ENCODE assay signal across 1 cellular context in the genomic region with DNA sequence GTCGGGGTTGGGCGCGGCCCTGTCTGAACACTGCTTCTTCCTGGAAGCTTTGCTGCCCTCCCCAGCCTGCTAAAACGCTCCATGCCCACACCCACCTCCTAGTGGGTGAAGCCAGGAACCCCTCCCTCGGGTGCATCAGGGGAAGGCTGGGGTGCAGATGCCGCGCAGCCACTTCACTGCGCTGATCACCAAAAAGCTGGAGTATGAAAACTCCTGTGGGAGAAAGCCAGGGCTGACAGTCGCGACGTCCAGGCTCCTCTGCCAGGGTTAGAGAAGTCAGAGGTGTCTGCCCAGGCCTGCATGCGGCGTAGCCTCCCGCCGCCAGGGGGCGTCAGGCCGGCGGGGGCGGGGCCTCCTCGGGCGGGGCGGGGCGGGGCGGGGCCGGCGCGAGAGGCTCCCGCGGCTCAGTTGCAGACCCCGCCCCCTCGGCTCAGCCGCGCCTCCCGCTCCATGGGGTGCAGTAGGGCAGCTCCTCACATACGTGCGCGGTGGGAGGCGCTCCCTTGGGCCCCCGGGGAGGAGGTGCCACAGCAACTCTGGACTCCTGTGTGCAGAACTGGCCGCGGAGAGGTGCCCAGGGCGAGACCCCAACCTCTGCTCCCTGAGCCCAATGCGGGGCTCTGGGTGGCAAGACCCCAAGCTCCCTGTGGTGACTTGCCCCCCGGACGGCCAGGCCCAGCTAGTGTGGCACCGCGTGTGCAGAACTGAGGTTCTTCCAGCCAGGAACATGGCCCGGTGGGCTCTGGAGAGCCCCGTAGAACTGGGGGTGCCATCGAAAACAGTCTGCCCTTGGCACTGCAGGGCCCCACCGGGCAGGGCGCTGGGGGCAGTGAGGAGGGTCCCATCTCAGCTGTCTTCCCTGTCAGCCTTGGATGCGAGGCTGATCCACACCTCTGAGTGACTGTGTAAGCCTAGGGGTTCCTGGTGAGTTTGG.
TF ChIP-seq lines count a peak whose summit lies in the region.

No MANE protein-coding gene starts in this region.

TF ChIP-seq in K562, 482 proteins besides CTCF, POLR2A, EP300 and RAD21 (continued from another document and continues in another):
- TF ChIP-seq ZNF655 (CRISPR knock-in tag; IDR thresholded peaks at IDR 0.05) (no peak), IRF1 (CRISPR knock-in tag; IDR thresholded peaks at IDR 0.05; ENCODE audit: borderline replicate concordance) (no peak), ATF7 (IDR thresholded peaks at IDR 0.05) (no peak), TCF15 (CRISPR knock-in tag; IDR thresholded peaks at IDR 0.05) (no peak), ETS2 (tag; IDR thresholded peaks at IDR 0.05; ENCODE audit: borderline replicate concordance, poor library complexity, severe bottlenecking) (no peak), TEAD1 (CRISPR knock-in tag; IDR thresholded peaks at IDR 0.05) (peak in 1 of 2 experiments; percentile 50; a peak in 1 of 4 replicates), CBX1 (IDR thresholded peaks at IDR 0.05; ENCODE audit: low read depth) (no peak), JUN (IDR thresholded peaks at IDR 0.05; ENCODE audit: borderline replicate concordance, low read depth, low read length) (no peak), JUN (CRISPR knock-in tag; IDR thresholded peaks at IDR 0.05; ENCODE audit: borderline replicate concordance) (peak; percentile 50; the same call in 1 of the 2 replicates), PTBP1 (IDR thresholded peaks at IDR 0.05; ENCODE audit: low read depth, low read length) (no peak), ZNF551 (CRISPR knock-in tag; IDR thresholded peaks at IDR 0.05) (no peak), EHMT2 (IDR thresholded peaks at IDR 0.05) (no peak), ZKSCAN3 (CRISPR knock-in tag; IDR thresholded peaks at IDR 0.05) (no peak), XRCC3 (IDR thresholded peaks at IDR 0.05) (no peak), YY1 (IDR thresholded peaks at IDR 0.05; ENCODE audit: borderline replicate concordance in 1 of 3, control insufficient read depth in 1 of 3, extremely low read depth in 1 of 3, insufficient read depth in 3 of 3, insufficient read length in 1 of 3, insufficient replicate concordance in 2 of 3, low read depth in 1 of 3, low read length in 2 of 3) (peak in 1 of 3 experiments; percentile 22), POLR2AphosphoS5 (IDR thresholded peaks at IDR 0.05; ENCODE audit: control insufficient read depth, insufficient read depth, low read depth, low read length) (peak; percentile 34; the same call in 1 of the 2 replicates), ZBTB1 (CRISPR knock-in tag; IDR thresholded peaks at IDR 0.05; ENCODE audit: borderline replicate concordance, low read depth) (0 out of 2 replicates have a peak, but pooled peaks have one; percentile 12), FOXA1 (IDR thresholded peaks at IDR 0.05; ENCODE audit: borderline replicate concordance) (no peak), PPARD (CRISPR knock-in tag; IDR thresholded peaks at IDR 0.05) (no peak), HNRNPH1 (optimal IDR thresholded peaks at IDR 0.05; ENCODE audit: low read depth, low read length) (no peak), PHF21A (IDR thresholded peaks at IDR 0.05; ENCODE audit: borderline replicate concordance, low read depth) (no peak), CREB3L1 (IDR thresholded peaks at IDR 0.05; ENCODE audit: borderline replicate concordance, low read depth) (no peak), RBM15 (IDR thresholded peaks at IDR 0.05; ENCODE audit: insufficient read depth, low read length) (no peak), WHSC1 (IDR thresholded peaks at IDR 0.05; ENCODE audit: low read length) (no peak), NONO (IDR thresholded peaks at IDR 0.05; ENCODE audit: low read depth in 2 of 2, low read length in 1 of 2) (no peak), NR2C1 (IDR thresholded peaks at IDR 0.05) (no peak), NR2C1 (tag; IDR thresholded peaks at IDR 0.05) (no peak), CCNT2 (IDR thresholded peaks at IDR 0.05; ENCODE audit: borderline replicate concordance, extremely low read depth, insufficient read length, low read depth, low read length) (no peak), TGIF2 (CRISPR knock-in tag; IDR thresholded peaks at IDR 0.05) (no peak), RBM34 (IDR thresholded peaks at IDR 0.05; ENCODE audit: borderline replicate concordance, insufficient read depth, low read length) (no peak), MYC (IDR thresholded peaks at IDR 0.05; ENCODE audit: low read depth, low read length) (peak; percentile 36; the same call in 1 of the 2 replicates), MYC (CRISPR knock-in tag; IDR thresholded peaks at IDR 0.05; ENCODE audit: borderline replicate concordance, low read depth) (no peak; the same call in 1 of the 2 replicates), ZNF280A (IDR thresholded peaks at IDR 0.05; ENCODE audit: low read depth, partially characterized antibody) (no peak), HDAC6 (IDR thresholded peaks at IDR 0.05; ENCODE audit: low read depth, low read length) (no peak)
- TF ChIP-seq, protein P1, sequence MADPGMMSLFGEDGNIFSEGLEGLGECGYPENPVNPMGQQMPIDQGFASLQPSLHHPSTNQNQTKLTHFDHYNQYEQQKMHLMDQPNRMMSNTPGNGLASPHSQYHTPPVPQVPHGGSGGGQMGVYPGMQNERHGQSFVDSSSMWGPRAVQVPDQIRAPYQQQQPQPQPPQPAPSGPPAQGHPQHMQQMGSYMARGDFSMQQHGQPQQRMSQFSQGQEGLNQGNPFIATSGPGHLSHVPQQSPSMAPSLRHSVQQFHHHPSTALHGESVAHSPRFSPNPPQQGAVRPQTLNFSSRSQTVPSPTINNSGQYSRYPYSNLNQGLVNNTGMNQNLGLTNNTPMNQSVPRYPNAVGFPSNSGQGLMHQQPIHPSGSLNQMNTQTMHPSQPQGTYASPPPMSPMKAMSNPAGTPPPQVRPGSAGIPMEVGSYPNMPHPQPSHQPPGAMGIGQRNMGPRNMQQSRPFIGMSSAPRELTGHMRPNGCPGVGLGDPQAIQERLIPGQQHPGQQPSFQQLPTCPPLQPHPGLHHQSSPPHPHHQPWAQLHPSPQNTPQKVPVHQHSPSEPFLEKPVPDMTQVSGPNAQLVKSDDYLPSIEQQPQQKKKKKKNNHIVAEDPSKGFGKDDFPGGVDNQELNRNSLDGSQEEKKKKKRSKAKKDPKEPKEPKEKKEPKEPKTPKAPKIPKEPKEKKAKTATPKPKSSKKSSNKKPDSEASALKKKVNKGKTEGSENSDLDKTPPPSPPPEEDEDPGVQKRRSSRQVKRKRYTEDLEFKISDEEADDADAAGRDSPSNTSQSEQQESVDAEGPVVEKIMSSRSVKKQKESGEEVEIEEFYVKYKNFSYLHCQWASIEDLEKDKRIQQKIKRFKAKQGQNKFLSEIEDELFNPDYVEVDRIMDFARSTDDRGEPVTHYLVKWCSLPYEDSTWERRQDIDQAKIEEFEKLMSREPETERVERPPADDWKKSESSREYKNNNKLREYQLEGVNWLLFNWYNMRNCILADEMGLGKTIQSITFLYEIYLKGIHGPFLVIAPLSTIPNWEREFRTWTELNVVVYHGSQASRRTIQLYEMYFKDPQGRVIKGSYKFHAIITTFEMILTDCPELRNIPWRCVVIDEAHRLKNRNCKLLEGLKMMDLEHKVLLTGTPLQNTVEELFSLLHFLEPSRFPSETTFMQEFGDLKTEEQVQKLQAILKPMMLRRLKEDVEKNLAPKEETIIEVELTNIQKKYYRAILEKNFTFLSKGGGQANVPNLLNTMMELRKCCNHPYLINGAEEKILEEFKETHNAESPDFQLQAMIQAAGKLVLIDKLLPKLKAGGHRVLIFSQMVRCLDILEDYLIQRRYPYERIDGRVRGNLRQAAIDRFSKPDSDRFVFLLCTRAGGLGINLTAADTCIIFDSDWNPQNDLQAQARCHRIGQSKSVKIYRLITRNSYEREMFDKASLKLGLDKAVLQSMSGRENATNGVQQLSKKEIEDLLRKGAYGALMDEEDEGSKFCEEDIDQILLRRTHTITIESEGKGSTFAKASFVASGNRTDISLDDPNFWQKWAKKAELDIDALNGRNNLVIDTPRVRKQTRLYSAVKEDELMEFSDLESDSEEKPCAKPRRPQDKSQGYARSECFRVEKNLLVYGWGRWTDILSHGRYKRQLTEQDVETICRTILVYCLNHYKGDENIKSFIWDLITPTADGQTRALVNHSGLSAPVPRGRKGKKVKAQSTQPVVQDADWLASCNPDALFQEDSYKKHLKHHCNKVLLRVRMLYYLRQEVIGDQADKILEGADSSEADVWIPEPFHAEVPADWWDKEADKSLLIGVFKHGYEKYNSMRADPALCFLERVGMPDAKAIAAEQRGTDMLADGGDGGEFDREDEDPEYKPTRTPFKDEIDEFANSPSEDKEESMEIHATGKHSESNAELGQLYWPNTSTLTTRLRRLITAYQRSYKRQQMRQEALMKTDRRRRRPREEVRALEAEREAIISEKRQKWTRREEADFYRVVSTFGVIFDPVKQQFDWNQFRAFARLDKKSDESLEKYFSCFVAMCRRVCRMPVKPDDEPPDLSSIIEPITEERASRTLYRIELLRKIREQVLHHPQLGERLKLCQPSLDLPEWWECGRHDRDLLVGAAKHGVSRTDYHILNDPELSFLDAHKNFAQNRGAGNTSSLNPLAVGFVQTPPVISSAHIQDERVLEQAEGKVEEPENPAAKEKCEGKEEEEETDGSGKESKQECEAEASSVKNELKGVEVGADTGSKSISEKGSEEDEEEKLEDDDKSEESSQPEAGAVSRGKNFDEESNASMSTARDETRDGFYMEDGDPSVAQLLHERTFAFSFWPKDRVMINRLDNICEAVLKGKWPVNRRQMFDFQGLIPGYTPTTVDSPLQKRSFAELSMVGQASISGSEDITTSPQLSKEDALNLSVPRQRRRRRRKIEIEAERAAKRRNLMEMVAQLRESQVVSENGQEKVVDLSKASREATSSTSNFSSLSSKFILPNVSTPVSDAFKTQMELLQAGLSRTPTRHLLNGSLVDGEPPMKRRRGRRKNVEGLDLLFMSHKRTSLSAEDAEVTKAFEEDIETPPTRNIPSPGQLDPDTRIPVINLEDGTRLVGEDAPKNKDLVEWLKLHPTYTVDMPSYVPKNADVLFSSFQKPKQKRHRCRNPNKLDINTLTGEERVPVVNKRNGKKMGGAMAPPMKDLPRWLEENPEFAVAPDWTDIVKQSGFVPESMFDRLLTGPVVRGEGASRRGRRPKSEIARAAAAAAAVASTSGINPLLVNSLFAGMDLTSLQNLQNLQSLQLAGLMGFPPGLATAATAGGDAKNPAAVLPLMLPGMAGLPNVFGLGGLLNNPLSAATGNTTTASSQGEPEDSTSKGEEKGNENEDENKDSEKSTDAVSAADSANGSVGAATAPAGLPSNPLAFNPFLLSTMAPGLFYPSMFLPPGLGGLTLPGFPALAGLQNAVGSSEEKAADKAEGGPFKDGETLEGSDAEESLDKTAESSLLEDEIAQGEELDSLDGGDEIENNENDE (IDR thresholded peaks at IDR 0.05; ENCODE audit: low read depth, low read length), result no peak
- TF ChIP-seq, protein P2, sequence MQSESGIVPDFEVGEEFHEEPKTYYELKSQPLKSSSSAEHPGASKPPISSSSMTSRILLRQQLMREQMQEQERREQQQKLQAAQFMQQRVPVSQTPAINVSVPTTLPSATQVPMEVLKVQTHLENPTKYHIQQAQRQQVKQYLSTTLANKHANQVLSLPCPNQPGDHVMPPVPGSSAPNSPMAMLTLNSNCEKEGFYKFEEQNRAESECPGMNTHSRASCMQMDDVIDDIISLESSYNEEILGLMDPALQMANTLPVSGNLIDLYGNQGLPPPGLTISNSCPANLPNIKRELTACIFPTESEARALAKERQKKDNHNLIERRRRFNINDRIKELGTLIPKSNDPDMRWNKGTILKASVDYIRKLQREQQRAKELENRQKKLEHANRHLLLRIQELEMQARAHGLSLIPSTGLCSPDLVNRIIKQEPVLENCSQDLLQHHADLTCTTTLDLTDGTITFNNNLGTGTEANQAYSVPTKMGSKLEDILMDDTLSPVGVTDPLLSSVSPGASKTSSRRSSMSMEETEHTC (IDR thresholded peaks at IDR 0.05), result no peak
